25 cellular contexts compared by ENCODE assay signal in genomic region chr1:20383631-20384030, GRCh38.
"Had no signal": no experiment of that assay in that cellular context is flagged by ENCODE, and none has a peak within 500 bp of the region (broad histone marks: within the 10 kb centered on the region; RNA-seq: fewer than 3 reads in every experiment).

No MANE protein-coding gene starts in this region.

- H3K4me3 Mint-ChIP-seq: activated CD8-positive, alpha-beta T cell treated with anti-CD3 and anti-CD28 coated beads, Interleukin-2, amount 10 ng/mL, durations not matched to agents 7 days and 5 days; activated naive CD4-positive, alpha-beta T cell treated with anti-CD3 and anti-CD28 coated beads, Interleukin-2, amount 10 ng/mL, durations not matched to agents 7 days and 5 days; activated naive CD8-positive, alpha-beta T cell treated with anti-CD3 and anti-CD28 coated beads for 36 hours; T-helper 1 cell treated with Interleukin-12 subunit alpha and Interleukin-12 subunit beta and Interleukin-4 antibody, amounts not matched to agents 30 μg/mL and 1 μg/mL, for 36 hours; WTC11 had no signal

- H3K4me1 Mint-ChIP-seq: activated naive CD4-positive, alpha-beta T cell treated with anti-CD3 and anti-CD28 coated beads, Interleukin-2, amount 10 ng/mL, durations not matched to agents 7 days and 5 days had no signal

- ATAC-seq: activated CD8-positive, alpha-beta T cell treated with anti-CD3 and anti-CD28 coated beads, Interleukin-2, amount 10 ng/mL, durations not matched to agents 7 days and 5 days; K562; PC-3; WTC11 had no signal

- H3K27me3 ChIP-seq: SJSA1 had no signal

- H3K4me3 ChIP-seq: cardiac muscle cell, K562, SJSA1 had no signal

- H3K36me3 Mint-ChIP-seq: activated naive CD4-positive, alpha-beta T cell treated with anti-CD3 and anti-CD28 coated beads, Interleukin-2, amount 10 ng/mL, durations not matched to agents 7 days and 5 days; activated naive CD8-positive, alpha-beta T cell treated with anti-CD3 and anti-CD28 coated beads for 36 hours; WTC11 had no signal

- H3K36me3 ChIP-seq: brain microvascular endothelial cell, cardiac muscle cell, SJSA1 had no signal

- H3K27ac Mint-ChIP-seq: activated CD8-positive, alpha-beta T cell treated with anti-CD3 and anti-CD28 coated beads, Interleukin-2, amount 10 ng/mL, durations not matched to agents 7 days and 5 days; activated naive CD4-positive, alpha-beta T cell treated with anti-CD3 and anti-CD28 coated beads, Interleukin-2, amount 10 ng/mL, durations not matched to agents 7 days and 5 days; activated naive CD8-positive, alpha-beta T cell treated with anti-CD3 and anti-CD28 coated beads for 36 hours; T-helper 1 cell treated with Interleukin-12 subunit alpha and Interleukin-12 subunit beta and Interleukin-4 antibody, amounts not matched to agents 30 μg/mL and 1 μg/mL, for 36 hours; WTC11 had no signal

- H3K27ac ChIP-seq: brain microvascular endothelial cell, cardiac muscle cell, SJSA1 had no signal

- H3K9me3 Mint-ChIP-seq: activated naive CD4-positive, alpha-beta T cell treated with anti-CD3 and anti-CD28 coated beads, Interleukin-2, amount 10 ng/mL, durations not matched to agents 7 days and 5 days; activated naive CD8-positive, alpha-beta T cell treated with anti-CD3 and anti-CD28 coated beads for 36 hours; T-helper 1 cell treated with Interleukin-12 subunit alpha and Interleukin-12 subunit beta and Interleukin-4 antibody, amounts not matched to agents 30 μg/mL and 1 μg/mL, for 36 hours; WTC11 had no signal

- H3K9me3 ChIP-seq: SJSA1 had no signal

- DNase-seq: activated CD4-positive, alpha-beta T cell treated with anti-CD3 and anti-CD28 coated beads for 48 hours; activated CD4-positive, alpha-beta T cell treated with anti-CD3 and anti-CD28 coated beads, Interleukin-2, amount 50 U/mL, for 4 hours; activated CD4-positive, CD25-positive, alpha-beta regulatory T cell treated with anti-CD3 and anti-CD28 coated beads, Interleukin-2, amount 50 U/mL, for 72 hours; activated CD8-positive, alpha-beta memory T cell treated with anti-CD3 and anti-CD28 coated beads, Interleukin-2, amount 50 U/mL, for 48 hours; activated CD8-positive, alpha-beta T cell treated with anti-CD3 and anti-CD28 coated beads, Interleukin-2, amount 10 ng/mL, durations not matched to agents 7 days and 5 days; activated gamma-delta T cell treated with Interleukin-2 at 50 U/mL for 16 hours; activated naive CD4-positive, alpha-beta T cell treated with anti-CD3 and anti-CD28 coated beads, Interleukin-2, amount 10 ng/mL, durations not matched to agents 7 days and 5 days; activated naive CD8-positive, alpha-beta T cell treated with anti-CD3 and anti-CD28 coated beads for 36 hours; activated T-cell treated with anti-CD3 and anti-CD28 coated beads, Interleukin-2, amount 50 U/mL, for 1 hour; brain microvascular endothelial cell; cerebellar nuclear complex; Kasumi-1; NCI-H1694 treated with DMSO at 0.1 percent for 48 hours; NCI-H2029 treated with DMSO at 0.1 percent for 48 hours; NCI-H226; NCI-H526; NCI-H774; NK-92 treated with Interleukin-12 subunit alpha and Interleukin-12 subunit beta, amount 100 ng/mL, for 24 hours; PC-3; SHP77 had no signal
